ENCODE assay signal across 15 cellular contexts in genomic region chr10:71231196-71231595, GRCh38. TPM values are rescaled to one million over a fixed set of nuclear protein-coding genes. Genes with fewer than 3 reads are reported as not detected.
A peak's percentile ranks its signal among the peaks of the same experiment; 100 is the strongest.
DNase-seq lines count a peak whose midpoint lies in the region; ATAC-seq and TF ChIP-seq lines count a peak whose summit lies in the region.
"Had no signal": no experiment of that assay in that cellular context is flagged by ENCODE, and none has a peak within 500 bp of the region (broad histone marks: within the 10 kb centered on the region; RNA-seq: fewer than 3 reads in every experiment).

No MANE protein-coding gene starts in this region.

- no peak for TF ChIP-seq CTCF in heart right ventricle (IDR thresholded peaks at IDR 0.05)

- H3K4me1 ChIP-seq in heart right ventricle, result peaks cover 53 to 86% (median 70%) of the 10 kb centered on the region in 9 donors

- intact Hi-C loops in Right ventricle myocardium superior (cut with DNase I), result no loop called here
- intact Hi-C loops in heart right ventricle (cut with DNase I), result loop anchor here in 2 of 10 donors (5.0 kb wide), 1 partner anchor 36 kb away; no protein-coding TSS in a partner anchor

- no peaks in the 10 kb centered on the region for H3K9me3 ChIP-seq in heart right ventricle

- peak; percentile 33 for DNase-seq in Right ventricle myocardium superior
- no peak for DNase-seq in heart right ventricle
- DNase-seq in caudate nucleus (lab: John Stamatoyannopoulos, UW), result no peak
- DNase-seq in substantia nigra (lab: John Stamatoyannopoulos, UW), result peak in 2 of 49 donors; percentile 41 to 78
- no peak for DNase-seq in AG08395 (ENCODE audit: low spot score)
- DNase-seq: DMS53, NCI-H1436 treated with DMSO at 0.1 percent for 48 hours, NCI-H2081 treated with DMSO at 0.1 percent for 48 hours, NCI-H345, NCI-H774, PC-9 had no signal

- ATAC-seq in Right ventricle myocardium superior (ENCODE audit: poor library complexity) (no peak), heart right ventricle (no peak), GM18868 (IDR thresholded peaks at IDR 0.05; ENCODE audit: unreplicated experiment) (no peak), GM19324 (IDR thresholded peaks at IDR 0.05; ENCODE audit: low FRiP score, unreplicated experiment) (no peak)

- no peaks in the 10 kb centered on the region for H3K36me3 ChIP-seq in heart right ventricle

- peak overlapping the region in 4 of 10 donors; percentile 22 to 80 (median 38) for H3K27ac ChIP-seq in heart right ventricle
- H3K27ac ChIP-seq in caudate nucleus (ENCODE audit: low read depth, low read length), result peak overlapping the region; percentile 98
- peak overlapping the region; percentile 96 for H3K27ac ChIP-seq in layer of hippocampus (ENCODE audit: low read depth, low read length)
- H3K27ac ChIP-seq in substantia nigra (ENCODE audit: low read depth, low read length, poor library complexity, severe bottlenecking), result peak overlapping the region; percentile 95
- H3K27ac ChIP-seq: PC-9 had no signal

- no peak overlapping the region for H3K4me3 ChIP-seq in heart right ventricle
- H3K4me3 ChIP-seq: PC-9 had no signal

- 79 to 83% methylated on average over 11 of the region's 11 CpGs for WGBS in heart right ventricle, 2 donors

- no peaks in the 10 kb centered on the region for H3K27me3 ChIP-seq in heart right ventricle
- no peaks in the 10 kb centered on the region for H3K27me3 ChIP-seq in layer of hippocampus (ENCODE audit: control insufficient read depth, insufficient read depth, low read length)

RNA-seq across cellular contexts. Expression of gene UNC5B, which starts 18.8 kb away (rescaled TPM):
- total RNA-seq in Right ventricle myocardium superior (12.2 TPM), heart right ventricle (10 to 100 TPM in 9 of 10 donors, 1 to 10 TPM in 1; 9.0 to 20.6 (median 12.5) TPM)
- 1 to 10 TPM; 3.3 to 5.9 TPM for polyA plus RNA-seq in heart right ventricle
- polyA plus RNA-seq: IgD-negative memory B cell had no signal
